ENCODE assay signal across 10 cellular contexts in genomic region chr14:95196268-95196667, GRCh38. TPM values are rescaled to one million over a fixed set of nuclear protein-coding genes. Genes with fewer than 3 reads are reported as not detected.
DNase-seq lines count a peak whose midpoint lies in the region; ATAC-seq and TF ChIP-seq lines count a peak whose summit lies in the region.
"Had no signal": no experiment of that assay in that cellular context is flagged by ENCODE, and none has a peak within 500 bp of the region (broad histone marks: within the 10 kb centered on the region; RNA-seq: fewer than 3 reads in every experiment).

No MANE protein-coding gene starts in this region.

- H3K27ac ChIP-seq in left ventricle myocardium inferior (replicated peaks) = no peak overlapping the region

- ATAC-seq in GM19351 (IDR thresholded peaks at IDR 0.05; ENCODE audit: unreplicated experiment) (no peak), GM21526 (IDR thresholded peaks at IDR 0.05; ENCODE audit: low FRiP score, unreplicated experiment) (no peak)

- no peaks in the 10 kb centered on the region for H3K27me3 Mint-ChIP-seq in activated naive CD4-positive, alpha-beta T cell treated with anti-CD3 and anti-CD28 coated beads for 36 hours (ENCODE audit: low read depth)
- H3K27me3 Mint-ChIP-seq: IgD-negative memory B cell had no signal

- H3K36me3 Mint-ChIP-seq in activated naive CD4-positive, alpha-beta T cell treated with anti-CD3 and anti-CD28 coated beads for 36 hours (ENCODE audit: low read depth) = no peaks in the 10 kb centered on the region

- H3K4me3 ChIP-seq in left ventricle myocardium inferior = no peak overlapping the region
- no peak overlapping the region for H3K4me3 ChIP-seq in fibroblast of the aortic adventitia (ENCODE audit: low read depth, low read length)

- CTCF ChIA-PET in activated naive CD4-positive, alpha-beta T cell treated with anti-CD3 and anti-CD28 coated beads for 36 hours (lab: Charles Lee) = interaction anchor here (0.6 to 1.6 kb wide), 6 partner anchors 11 to 507 kb away, joined by 3 to 5 read pairs (median 4); no protein-coding TSS in a partner anchor

- intact Hi-C loops in left ventricle myocardium inferior (cut with micrococcal nuclease) = no loop called here
- intact Hi-C loops in cardiac septum (cut with DNase I) = no loop called here
- intact Hi-C loops in activated naive CD4-positive, alpha-beta T cell treated with anti-CD3 and anti-CD28 coated beads for 36 hours (cut with micrococcal nuclease) = loop anchor here (1.0 to 10.0 kb wide), 2 partner anchors 421 to 507 kb away; partner anchors contain the start of gene GSC

- H3K9me3 ChIP-seq in left ventricle myocardium inferior (replicated peaks) = no peaks in the 10 kb centered on the region

- H3K4me3 Mint-ChIP-seq in activated naive CD4-positive, alpha-beta T cell treated with anti-CD3 and anti-CD28 coated beads for 36 hours = no peak overlapping the region
- H3K4me3 Mint-ChIP-seq: IgD-negative memory B cell had no signal

- peaks cover 30% of the 10 kb centered on the region for H3K27me3 ChIP-seq in left ventricle myocardium inferior (ENCODE audit: low read depth)

- TF ChIP-seq CTCF in left ventricle myocardium inferior (IDR thresholded peaks at IDR 0.05; ENCODE audit: borderline replicate concordance) (peak; percentile 54), fibroblast of the aortic adventitia (IDR thresholded peaks at IDR 0.05; ENCODE audit: insufficient read depth, low read length) (peak; percentile 27)

- no peak overlapping the region for H3K27ac Mint-ChIP-seq in activated naive CD4-positive, alpha-beta T cell treated with anti-CD3 and anti-CD28 coated beads for 36 hours

- no peak for DNase-seq in left ventricle myocardium inferior
- DNase-seq in cardiac septum (ENCODE audit: low spot score) = no peak
- DNase-seq in NCI-H69 (lab: John Stamatoyannopoulos, UW) = peak; percentile 59
- DNase-seq in fibroblast of the aortic adventitia (ENCODE audit: low read depth) = peak; percentile 17
- no peak for DNase-seq in activated naive CD4-positive, alpha-beta T cell treated with anti-CD3 and anti-CD28 coated beads for 36 hours
- no peak for DNase-seq in DMS153 (lab: John Stamatoyannopoulos, UW)
- DNase-seq: DMS79 treated with DMSO at 0.1 percent for 48 hours had no signal

- H3K9me3 Mint-ChIP-seq in activated naive CD4-positive, alpha-beta T cell treated with anti-CD3 and anti-CD28 coated beads for 36 hours = no peaks in the 10 kb centered on the region
- H3K9me3 Mint-ChIP-seq: IgD-negative memory B cell had no signal

- peaks cover 11% of the 10 kb centered on the region for H3K4me1 ChIP-seq in left ventricle myocardium inferior

- H3K4me1 Mint-ChIP-seq in activated naive CD4-positive, alpha-beta T cell treated with anti-CD3 and anti-CD28 coated beads for 36 hours (ENCODE audit: low read depth) = no peaks in the 10 kb centered on the region
- H3K4me1 Mint-ChIP-seq: IgD-negative memory B cell had no signal

- no peaks in the 10 kb centered on the region for H3K36me3 ChIP-seq in left ventricle myocardium inferior

RNA-seq across cellular contexts. Expression of gene DICER1, which starts 38.9 kb away (rescaled TPM):
- total RNA-seq in left ventricle myocardium inferior = 22.1 TPM
- total RNA-seq in cardiac septum = 33.1 TPM
- total RNA-seq in fibroblast of the aortic adventitia (ENCODE audit: low replicate concordance) = 46.6 and 106 TPM in 2 replicates
- 10 to 100 TPM; 38.1 to 42.3 TPM for total RNA-seq in activated naive CD4-positive, alpha-beta T cell treated with anti-CD3 and anti-CD28 coated beads for 36 hours

Comparison
In these comparisons a context has a peak if more than half of its experiments do, and no peak if none do; other contexts are left out.
1. DNase-seq: peak in NCI-H69 (single experiment) and fibroblast of the aortic adventitia (single experiment); none in left ventricle myocardium inferior (single experiment), cardiac septum (single experiment), activated naive CD4-positive, alpha-beta T cell treated with anti-CD3 and anti-CD28 coated beads for 36 hours (single experiment) and DMS153 (single experiment).